ENCODE assay signal across 8 cellular contexts in genomic region chr12:10211101-10211974, GRCh38. TPM values are rescaled to one million over a fixed set of nuclear protein-coding genes. Genes with fewer than 3 reads are reported as not detected.
A peak's percentile ranks its signal among the peaks of the same experiment; 100 is the strongest.
DNase-seq lines count a peak whose midpoint lies in the region; ATAC-seq and TF ChIP-seq lines count a peak whose summit lies in the region.

No MANE protein-coding gene starts in this region.

- H2BK5ac ChIP-seq in mesendoderm (ENCODE audit: low read length) = no peak overlapping the region

- H3K18ac ChIP-seq in mesendoderm (ENCODE audit: low read length) = peak overlapping the region; percentile 7

- peaks cover 23% of the 10 kb centered on the region for H3K79me2 ChIP-seq in mesendoderm (ENCODE audit: control insufficient read depth, insufficient read depth, low read length)

- H3K27me3 ChIP-seq in adrenal gland (no peaks in the 10 kb centered on the region), mesendoderm (ENCODE audit: insufficient read depth, low read length, poor library complexity) (no peaks in the 10 kb centered on the region), thoracic aorta (replicated peaks; ENCODE audit: insufficient read depth) (no peaks in the 10 kb centered on the region)

- H3K4me1 Mint-ChIP-seq in activated CD8-positive, alpha-beta memory T cell treated with anti-CD3 and anti-CD28 coated beads, Interleukin-2, amount 10 ng/mL, durations not matched to agents 7 days and 5 days = peaks cover 28% of the 10 kb centered on the region

- intact Hi-C loops in adrenal gland (cut with DNase I) = no loop called here

- H3K27me3 Mint-ChIP-seq in activated CD8-positive, alpha-beta memory T cell treated with anti-CD3 and anti-CD28 coated beads, Interleukin-2, amount 10 ng/mL, durations not matched to agents 7 days and 5 days = no peaks in the 10 kb centered on the region

- H2BK120ac ChIP-seq in mesendoderm (ENCODE audit: low read depth, low read length) = no peak overlapping the region

- TF ChIP-seq CTCF in adrenal gland (IDR thresholded peaks at IDR 0.05) (no peak), thoracic aorta (IDR thresholded peaks at IDR 0.05) (no peak)

- peaks cover 8% of the 10 kb centered on the region for H3K36me3 Mint-ChIP-seq in activated CD8-positive, alpha-beta memory T cell treated with anti-CD3 and anti-CD28 coated beads, Interleukin-2, amount 10 ng/mL, durations not matched to agents 7 days and 5 days

- H3K9me3 Mint-ChIP-seq in activated CD8-positive, alpha-beta memory T cell treated with anti-CD3 and anti-CD28 coated beads, Interleukin-2, amount 10 ng/mL, durations not matched to agents 7 days and 5 days (ENCODE audit: low read depth) = no peaks in the 10 kb centered on the region

- H3K4ac ChIP-seq in mesendoderm (ENCODE audit: low read depth, low read length) = no peak overlapping the region

- H3K4me3 Mint-ChIP-seq in activated CD8-positive, alpha-beta memory T cell treated with anti-CD3 and anti-CD28 coated beads, Interleukin-2, amount 10 ng/mL, durations not matched to agents 7 days and 5 days = peak overlapping the region; percentile 88

- H3K27ac ChIP-seq in adrenal gland = peak overlapping the region; percentile 98 to 100 (median 99)
- no peak overlapping the region for H3K27ac ChIP-seq in mesendoderm (ENCODE audit: low read depth, low read length)
- peak overlapping the region; percentile 99 to 100 for H3K27ac ChIP-seq in thoracic aorta

- peak overlapping the region; percentile 37 for H3K56ac ChIP-seq in mesendoderm (ENCODE audit: low read length)

- H3K4me2 ChIP-seq in mesendoderm (ENCODE audit: low read length) = no peak overlapping the region

- no peak overlapping the region for H2AK5ac ChIP-seq in mesendoderm (ENCODE audit: low read length)

- TF ChIP-seq POLR2A in adrenal gland (IDR thresholded peaks at IDR 0.05) = no peak

- ATAC-seq in activated CD8-positive, alpha-beta memory T cell treated with anti-CD3 and anti-CD28 coated beads, Interleukin-2, amount 10 ng/mL, durations not matched to agents 7 days and 5 days = no peak
- no peak for ATAC-seq in thoracic aorta (ENCODE audit: insufficient number of reproducible peaks, low FRiP score, low read depth)

- H4K8ac ChIP-seq in mesendoderm (ENCODE audit: low read depth, low read length) = no peak overlapping the region

- no peaks in the 10 kb centered on the region for H3K79me1 ChIP-seq in mesendoderm (ENCODE audit: low read length)

- no peak overlapping the region for H4K5ac ChIP-seq in mesendoderm (ENCODE audit: low read length)

- no peak for DNase-seq in activated CD8-positive, alpha-beta memory T cell treated with anti-CD3 and anti-CD28 coated beads, Interleukin-2, amount 10 ng/mL, durations not matched to agents 7 days and 5 days
- no peak for DNase-seq in activated CD8-positive, alpha-beta memory T cell treated with anti-CD3 and anti-CD28 coated beads, Interleukin-2, amount 50 U/mL, for 48 hours
- DNase-seq in adrenal gland (peak in 4 of 7 donors; percentile 18 to 59 (median 31)), mesendoderm (no peak), thoracic aorta (ENCODE audit: low spot score) (no peak), NCI-H1417 (lab: John Stamatoyannopoulos, UW) (no peak), NCI-H2107 (lab: John Stamatoyannopoulos, UW) (no peak), KBM-7 (no peak)

- CTCF ChIA-PET in activated CD8-positive, alpha-beta memory T cell treated with anti-CD3 and anti-CD28 coated beads, Interleukin-2, amount 10 ng/mL, durations not matched to agents 7 days and 5 days (lab: Charles Lee) = no interaction called here

- H3K36me3 ChIP-seq in adrenal gland (replicated peaks in 1 of 2) (no peaks in the 10 kb centered on the region), mesendoderm (ENCODE audit: control insufficient read depth, insufficient read depth, low read length) (no peaks in the 10 kb centered on the region), thoracic aorta (no peaks in the 10 kb centered on the region)

- H3K4me1 ChIP-seq in adrenal gland (replicated peaks in 1 of 2) (peaks cover 16 to 23% of the 10 kb centered on the region in 2 donors), mesendoderm (ENCODE audit: control insufficient read depth, low read depth, low read length) (no peaks in the 10 kb centered on the region), thoracic aorta (ENCODE audit: control insufficient read depth in 1 of 2, low read depth in 2 of 2) (peaks cover 14 to 19% of the 10 kb centered on the region in 2 donors)

- H3K27ac Mint-ChIP-seq in activated CD8-positive, alpha-beta memory T cell treated with anti-CD3 and anti-CD28 coated beads, Interleukin-2, amount 10 ng/mL, durations not matched to agents 7 days and 5 days = peak overlapping the region; percentile 97

- H3K23ac ChIP-seq in mesendoderm (ENCODE audit: low read length) = no peak overlapping the region

- WGBS in adrenal gland, 4 donors = 91 to 93% (median 93%) methylated on average over 25 of the region's 25 CpGs
- WGBS in mesendoderm (ENCODE audit: extremely low coverage, insufficient coverage, low lambda C conversion rate) = no CpG with 5 or more reads among the region's 25 CpGs

- H3K4me3 ChIP-seq in adrenal gland (peak overlapping the region in 1 of 4 donors; percentile 92), mesendoderm (ENCODE audit: low read length) (no peak overlapping the region), thoracic aorta (peak overlapping the region; percentile 98)

- no peak overlapping the region for H3K9ac ChIP-seq in mesendoderm (ENCODE audit: low read length)

- H2BK15ac ChIP-seq in mesendoderm (replicated peaks; ENCODE audit: low read depth) = no peak overlapping the region

- H3K9me3 ChIP-seq in adrenal gland (replicated peaks in 1 of 3) (no peaks in the 10 kb centered on the region), thoracic aorta (no peaks in the 10 kb centered on the region)

- in situ Hi-C loops in KBM-7 (cut with MboI; ENCODE audit: low pct_unique_long_range_greater_than_20kb, low sequenced_read_pairs) = no loop called here

RNA-seq across cellular contexts. Expression of gene GABARAPL1, which starts 1.3 kb away (rescaled TPM):
- 10 to 100 TPM; 29.3 to 47.5 TPM for total RNA-seq in activated CD8-positive, alpha-beta memory T cell treated with anti-CD3 and anti-CD28 coated beads, Interleukin-2, amount 10 ng/mL, durations not matched to agents 7 days and 5 days
- total RNA-seq in adrenal gland (100 to 1,000 TPM in 3 of 8 donors, 10 to 100 TPM in 5; 71.6 to 146 (median 89.4) TPM), thoracic aorta (100 to 1,000 TPM in 1 of 2 donors, 10 to 100 TPM in 1; 86.1 to 114 TPM)
- polyA plus RNA-seq in adrenal gland = 100 to 1,000 TPM in 1 of 3 donors, 10 to 100 TPM in 2; 58.2 to 224 (median 58.9) TPM
- polyA plus RNA-seq in mesendoderm (2013, experiment 1 of 2) = 45.0 TPM
- 45.2 TPM for polyA plus RNA-seq in mesendoderm (2013, experiment 2 of 2)

RNA-seq across cellular contexts. Expression of gene TMEM52B, which starts 32.5 kb away (rescaled TPM):
- not detected for total RNA-seq in activated CD8-positive, alpha-beta memory T cell treated with anti-CD3 and anti-CD28 coated beads, Interleukin-2, amount 10 ng/mL, durations not matched to agents 7 days and 5 days
- total RNA-seq in adrenal gland (1 to 10 TPM in 1 of 8 donors, under 1 TPM in 5, not detected in 2; 0.07 to 2.3 (median 0.34) TPM), thoracic aorta (1 to 10 TPM in 1 of 2 donors, not detected in 1; 2.8 TPM)
- under 1 TPM; 0.07 to 0.56 (median 0.37) TPM for polyA plus RNA-seq in adrenal gland
- polyA plus RNA-seq in mesendoderm (2013, experiment 1 of 2) = 0.79 TPM
- 0.57 TPM for polyA plus RNA-seq in mesendoderm (2013, experiment 2 of 2)

RNA-seq across cellular contexts. Expression of gene OLR1, which starts 39.4 kb away (rescaled TPM):
- total RNA-seq in activated CD8-positive, alpha-beta memory T cell treated with anti-CD3 and anti-CD28 coated beads, Interleukin-2, amount 10 ng/mL, durations not matched to agents 7 days and 5 days = not detected
- total RNA-seq in adrenal gland (1 to 10 TPM in 2 of 8 donors, under 1 TPM in 5, not detected in 1; 0.35 to 1.8 (median 0.68) TPM), thoracic aorta (1 to 10 TPM; 1.4 to 2.8 TPM)
- polyA plus RNA-seq in adrenal gland = 1 to 10 TPM in 2 of 3 donors, under 1 TPM in 1; 0.37 to 2.2 (median 1.9) TPM
- polyA plus RNA-seq in mesendoderm (2013, experiment 1 of 2) = 0.90 TPM
- 0.87 TPM for polyA plus RNA-seq in mesendoderm (2013, experiment 2 of 2)

Comparison
In these comparisons a context has a peak if more than half of its experiments do, and no peak if none do; other contexts are left out.
1. DNase-seq: peak in adrenal gland (4 of 7); none in activated CD8-positive, alpha-beta memory T cell treated with anti-CD3 and anti-CD28 coated beads, Interleukin-2, amount 10 ng/mL, durations not matched to agents 7 days and 5 days (single experiment), activated CD8-positive, alpha-beta memory T cell treated with anti-CD3 and anti-CD28 coated beads, Interleukin-2, amount 50 U/mL, for 48 hours (single experiment), mesendoderm (single experiment), thoracic aorta (single experiment), NCI-H1417 (0 of 3), NCI-H2107 (single experiment) and KBM-7 (single experiment).